17 cellular contexts compared by ENCODE assay signal in genomic region chr5:122561209-122561608, GRCh38.
A peak's percentile ranks its signal among the peaks of the same experiment; 100 is the strongest.
DNase-seq lines count a peak whose midpoint lies in the region; ATAC-seq and TF ChIP-seq lines count a peak whose summit lies in the region.
"Had no signal": no experiment of that assay in that cellular context is flagged by ENCODE, and none has a peak within 500 bp of the region (broad histone marks: within the 10 kb centered on the region; RNA-seq: fewer than 3 reads in every experiment).

No MANE protein-coding gene starts in this region.

- H2AFZ ChIP-seq in hepatocyte = no peak overlapping the region

- 56% methylated on average over 3 of the region's 3 CpGs for WGBS in hepatocyte (ENCODE audit: low lambda C conversion rate, missing lambda C conversion rate)

- H3K4me2 ChIP-seq in hepatocyte = no peak overlapping the region
- H3K4me2 ChIP-seq: BLaER1 treated with 17β-estradiol and CSF1 and Interleukin-3, amounts not matched to agents 10 nM and 100 nM; GM23338 had no signal

- no peaks in the 10 kb centered on the region for H3K9me3 ChIP-seq in hepatocyte (ENCODE audit: low read depth)

- intact Hi-C loops in activated T-helper 2 cell treated with anti-CD3 and anti-CD28 coated beads, Interferon-gamma antibody, Interleukin-2, Interleukin-4, amounts not matched to agents 10 μg/mL and 5 μg/mL and 100 μg/mL, durations not matched to agents 14 hours and 24 hours and 36 hours (cut with micrococcal nuclease) = no loop called here

- H3K4me1 Mint-ChIP-seq in mesothelial cell of epicardium = peaks cover 46% of the 10 kb centered on the region
- H3K4me1 Mint-ChIP-seq in activated T-helper 2 cell treated with anti-CD3 and anti-CD28 coated beads, Interferon-gamma antibody, Interleukin-2, Interleukin-4, amounts not matched to agents 10 μg/mL and 5 μg/mL and 100 μg/mL, durations not matched to agents 14 hours and 24 hours and 36 hours (ENCODE audit: low read depth) = no peaks in the 10 kb centered on the region
- H3K4me1 Mint-ChIP-seq: CD4-positive, CD25-positive, alpha-beta regulatory T cell had no signal

- peaks cover 7% of the 10 kb centered on the region for H3K4me1 ChIP-seq in hepatocyte (ENCODE audit: insufficient read depth)
- H3K4me1 ChIP-seq: BLaER1 treated with 17β-estradiol and CSF1 and Interleukin-3, amounts not matched to agents 10 nM and 100 nM had no signal

- H3K4me3 ChIP-seq in hepatocyte = no peak overlapping the region
- H3K4me3 ChIP-seq: BLaER1 treated with 17β-estradiol and CSF1 and Interleukin-3, amounts not matched to agents 10 nM and 100 nM; GM12878; GM23338 had no signal

- TF ChIP-seq CTCF in mesothelial cell of epicardium (IDR thresholded peaks at IDR 0.05; ENCODE audit: unreplicated experiment) (no peak), hepatocyte (IDR thresholded peaks at IDR 0.05; ENCODE audit: poor library complexity) (no peak)

- no peaks in the 10 kb centered on the region for H3K27me3 Mint-ChIP-seq in mesothelial cell of epicardium (ENCODE audit: low read depth)
- H3K27me3 Mint-ChIP-seq in activated T-helper 2 cell treated with anti-CD3 and anti-CD28 coated beads, Interferon-gamma antibody, Interleukin-2, Interleukin-4, amounts not matched to agents 10 μg/mL and 5 μg/mL and 100 μg/mL, durations not matched to agents 14 hours and 24 hours and 36 hours (ENCODE audit: low read depth) = no peaks in the 10 kb centered on the region
- H3K27me3 Mint-ChIP-seq: CD4-positive, CD25-positive, alpha-beta regulatory T cell had no signal

- H3K36me3 ChIP-seq in hepatocyte (replicated peaks; ENCODE audit: insufficient read depth, low read depth) = no peaks in the 10 kb centered on the region
- H3K36me3 ChIP-seq: BLaER1 treated with 17β-estradiol and CSF1 and Interleukin-3, amounts not matched to agents 10 nM and 100 nM had no signal

- no peaks in the 10 kb centered on the region for H3K27me3 ChIP-seq in hepatocyte
- H3K27me3 ChIP-seq: BLaER1 treated with 17β-estradiol and CSF1 and Interleukin-3, amounts not matched to agents 10 nM and 100 nM had no signal

- ATAC-seq in HG02973 (IDR thresholded peaks at IDR 0.05; ENCODE audit: unreplicated experiment) = no peak
- ATAC-seq: GM12878, GM23338, HepG2 had no signal

- no peak overlapping the region for H3K27ac ChIP-seq in hepatocyte
- H3K27ac ChIP-seq: BLaER1 treated with 17β-estradiol and CSF1 and Interleukin-3, amounts not matched to agents 10 nM and 100 nM had no signal

- peak overlapping the region; percentile 11 for H3K27ac Mint-ChIP-seq in mesothelial cell of epicardium
- H3K27ac Mint-ChIP-seq in activated T-helper 2 cell treated with anti-CD3 and anti-CD28 coated beads, Interferon-gamma antibody, Interleukin-2, Interleukin-4, amounts not matched to agents 10 μg/mL and 5 μg/mL and 100 μg/mL, durations not matched to agents 14 hours and 24 hours and 36 hours = no peak overlapping the region
- H3K27ac Mint-ChIP-seq: CD4-positive, CD25-positive, alpha-beta regulatory T cell; GM23338 had no signal

- no peaks in the 10 kb centered on the region for H4K20me1 ChIP-seq in hepatocyte (ENCODE audit: insufficient read depth, poor library complexity, severe bottlenecking)
- H4K20me1 ChIP-seq: BLaER1 treated with 17β-estradiol and CSF1 and Interleukin-3, amounts not matched to agents 10 nM and 100 nM had no signal

- DNase-seq in NCI-H2171 treated with DMSO at 0.1 percent for 48 hours (lab: John Stamatoyannopoulos, UW) (peak; percentile 2), NCI-H2171 (lab: John Stamatoyannopoulos, UW) (no peak), DMS 273 treated with DMSO at 0.1 percent for 48 hours (lab: John Stamatoyannopoulos, UW) (peak; percentile 1), NCI-H524 treated with DMSO at 0.1 percent for 48 hours (lab: John Stamatoyannopoulos, UW) (peak; percentile 75), mesothelial cell of epicardium (ENCODE audit: low spot score in 2 of 2, unreplicated experiment in 2 of 2) (no peak), hepatocyte (ENCODE audit: low spot score) (no peak)
- DNase-seq in activated T-helper 2 cell treated with anti-CD3 and anti-CD28 coated beads, Interferon-gamma antibody, Interleukin-2, Interleukin-4, amounts not matched to agents 10 μg/mL and 5 μg/mL and 100 μg/mL, durations not matched to agents 14 hours and 24 hours and 36 hours (ENCODE audit: low spot score) = no peak
- DNase-seq: 8988T; ACHN; CD4-positive, CD25-positive, alpha-beta regulatory T cell; DMS79; H7 had no signal

- no peaks in the 10 kb centered on the region for H3K79me2 ChIP-seq in hepatocyte

- H3K4me3 Mint-ChIP-seq in mesothelial cell of epicardium = no peak overlapping the region
- no peak overlapping the region for H3K4me3 Mint-ChIP-seq in activated T-helper 2 cell treated with anti-CD3 and anti-CD28 coated beads, Interferon-gamma antibody, Interleukin-2, Interleukin-4, amounts not matched to agents 10 μg/mL and 5 μg/mL and 100 μg/mL, durations not matched to agents 14 hours and 24 hours and 36 hours (ENCODE audit: low read depth)
- H3K4me3 Mint-ChIP-seq: CD4-positive, CD25-positive, alpha-beta regulatory T cell; GM23338 had no signal

- peaks cover 7% of the 10 kb centered on the region for H3K36me3 Mint-ChIP-seq in mesothelial cell of epicardium
- no peaks in the 10 kb centered on the region for H3K36me3 Mint-ChIP-seq in activated T-helper 2 cell treated with anti-CD3 and anti-CD28 coated beads, Interferon-gamma antibody, Interleukin-2, Interleukin-4, amounts not matched to agents 10 μg/mL and 5 μg/mL and 100 μg/mL, durations not matched to agents 14 hours and 24 hours and 36 hours (ENCODE audit: low read depth)
- H3K36me3 Mint-ChIP-seq: CD4-positive, CD25-positive, alpha-beta regulatory T cell had no signal

- H3K9me2 ChIP-seq in hepatocyte (replicated peaks; ENCODE audit: insufficient read depth) = no peaks in the 10 kb centered on the region

- peaks cover 18% of the 10 kb centered on the region for H3K9me3 Mint-ChIP-seq in mesothelial cell of epicardium
- no peaks in the 10 kb centered on the region for H3K9me3 Mint-ChIP-seq in activated T-helper 2 cell treated with anti-CD3 and anti-CD28 coated beads, Interferon-gamma antibody, Interleukin-2, Interleukin-4, amounts not matched to agents 10 μg/mL and 5 μg/mL and 100 μg/mL, durations not matched to agents 14 hours and 24 hours and 36 hours
- H3K9me3 Mint-ChIP-seq: GM23338 had no signal

Comparison
In these comparisons a context has a peak if more than half of its experiments do, and no peak if none do; other contexts are left out.
1. DNase-seq: peak in NCI-H2171 treated with DMSO at 0.1 percent for 48 hours (single experiment), DMS 273 treated with DMSO at 0.1 percent for 48 hours (single experiment) and NCI-H524 treated with DMSO at 0.1 percent for 48 hours (single experiment); none in NCI-H2171 (single experiment), mesothelial cell of epicardium (0 of 2), hepatocyte (single experiment) and activated T-helper 2 cell treated with anti-CD3 and anti-CD28 coated beads, Interferon-gamma antibody, Interleukin-2, Interleukin-4, amounts not matched to agents 10 μg/mL and 5 μg/mL and 100 μg/mL, durations not matched to agents 14 hours and 24 hours and 36 hours (single experiment).